11 cellular contexts compared by ENCODE assay signal in genomic region chr21:36105327-36105842, GRCh38. TPM values are rescaled to one million over a fixed set of nuclear protein-coding genes. Genes with fewer than 3 reads are reported as not detected.
DNase-seq lines count a peak whose midpoint lies in the region; ATAC-seq and TF ChIP-seq lines count a peak whose summit lies in the region.
"Had no signal": no experiment of that assay in that cellular context is flagged by ENCODE, and none has a peak within 500 bp of the region (broad histone marks: within the 10 kb centered on the region; RNA-seq: fewer than 3 reads in every experiment).

No MANE protein-coding gene starts in this region.

- no peak for TF ChIP-seq POLR2A in suprapubic skin (IDR thresholded peaks at IDR 0.05)

- H3K27me3 ChIP-seq in suprapubic skin = no peaks in the 10 kb centered on the region

- H3K4me3 Mint-ChIP-seq in T-helper 2 cell treated with Interferon-gamma antibody and Interleukin-4, amounts not matched to agents 5 μg/mL and 100 μg/mL, for 36 hours = peak overlapping the region; percentile 64
- no peak overlapping the region for H3K4me3 Mint-ChIP-seq in central memory CD8-positive, alpha-beta T cell
- H3K4me3 Mint-ChIP-seq in effector memory CD8-positive, alpha-beta T cell = no peak overlapping the region
- H3K4me3 Mint-ChIP-seq in osteocyte (ENCODE audit: unreplicated experiment) = no peak overlapping the region
- H3K4me3 Mint-ChIP-seq: activated naive CD4-positive, alpha-beta T cell treated with anti-CD3 and anti-CD28 coated beads, Interleukin-2, amount 10 ng/mL, durations not matched to agents 7 days and 5 days had no signal

- no peak overlapping the region for H3K27ac ChIP-seq in suprapubic skin
- H3K27ac ChIP-seq: 22Rv1, C4-2B had no signal

- WGBS in suprapubic skin = 74% methylated on average over 4 of the region's 4 CpGs

- peaks cover 4% of the 10 kb centered on the region for H3K9me3 Mint-ChIP-seq in T-helper 2 cell treated with Interferon-gamma antibody and Interleukin-4, amounts not matched to agents 5 μg/mL and 100 μg/mL, for 36 hours
- H3K9me3 Mint-ChIP-seq in central memory CD8-positive, alpha-beta T cell = no peaks in the 10 kb centered on the region
- H3K9me3 Mint-ChIP-seq in effector memory CD8-positive, alpha-beta T cell = no peaks in the 10 kb centered on the region
- peaks cover 4% of the 10 kb centered on the region for H3K9me3 Mint-ChIP-seq in osteocyte (ENCODE audit: unreplicated experiment)

- no peak for ATAC-seq in central memory CD8-positive, alpha-beta T cell (replicated peaks; ENCODE audit: extremely low read depth, poor library complexity, severe bottlenecking)
- no peak for ATAC-seq in effector memory CD8-positive, alpha-beta T cell (replicated peaks)

- TF ChIP-seq EP300 in suprapubic skin (IDR thresholded peaks at IDR 0.05) = no peak

- no peak for TF ChIP-seq CTCF in suprapubic skin (IDR thresholded peaks at IDR 0.05)
- TF ChIP-seq CTCF in osteocyte (IDR thresholded peaks at IDR 0.05) = no peak

- peaks cover 32% of the 10 kb centered on the region for H3K4me1 ChIP-seq in suprapubic skin

- H3K4me1 Mint-ChIP-seq in T-helper 2 cell treated with Interferon-gamma antibody and Interleukin-4, amounts not matched to agents 5 μg/mL and 100 μg/mL, for 36 hours (ENCODE audit: low read depth) = peaks cover 12% of the 10 kb centered on the region
- no peaks in the 10 kb centered on the region for H3K4me1 Mint-ChIP-seq in central memory CD8-positive, alpha-beta T cell
- no peaks in the 10 kb centered on the region for H3K4me1 Mint-ChIP-seq in effector memory CD8-positive, alpha-beta T cell (ENCODE audit: low read depth in 2 of 2)
- H3K4me1 Mint-ChIP-seq in osteocyte (ENCODE audit: unreplicated experiment) = peaks cover 10% of the 10 kb centered on the region

- DNase-seq in T-helper 2 cell treated with Interferon-gamma antibody and Interleukin-4, amounts not matched to agents 5 μg/mL and 100 μg/mL, for 36 hours (ENCODE audit: low spot score) = no peak
- no peak for DNase-seq in T-helper 2 cell
- no peak for DNase-seq in central memory CD8-positive, alpha-beta T cell (ENCODE audit: low spot score in 2 of 2)
- peak; percentile 45 for DNase-seq in kidney tubule cell (ENCODE audit: low spot score)
- no peak for DNase-seq in suprapubic skin (ENCODE audit: low spot score in 2 of 2)
- DNase-seq in effector memory CD8-positive, alpha-beta T cell = no peak
- no peak for DNase-seq in osteocyte (ENCODE audit: extremely low spot score, unreplicated experiment)
- no peak for DNase-seq in activated T-cell treated with anti-CD3 and anti-CD28 coated beads, Interleukin-2, amount 50 U/mL, for 1 hour

- no peaks in the 10 kb centered on the region for H3K9me3 ChIP-seq in suprapubic skin

- H3K27me3 Mint-ChIP-seq in T-helper 2 cell treated with Interferon-gamma antibody and Interleukin-4, amounts not matched to agents 5 μg/mL and 100 μg/mL, for 36 hours (ENCODE audit: low read depth) = peaks cover 56% of the 10 kb centered on the region
- H3K27me3 Mint-ChIP-seq in central memory CD8-positive, alpha-beta T cell = peaks cover 45% of the 10 kb centered on the region
- H3K27me3 Mint-ChIP-seq in effector memory CD8-positive, alpha-beta T cell = peaks cover 38 to 63% of the 10 kb centered on the region in 2 donors
- peaks cover 73% of the 10 kb centered on the region for H3K27me3 Mint-ChIP-seq in osteocyte (ENCODE audit: unreplicated experiment)

- H3K36me3 Mint-ChIP-seq in T-helper 2 cell treated with Interferon-gamma antibody and Interleukin-4, amounts not matched to agents 5 μg/mL and 100 μg/mL, for 36 hours (ENCODE audit: low read depth) = no peaks in the 10 kb centered on the region
- peaks cover 2% of the 10 kb centered on the region for H3K36me3 Mint-ChIP-seq in central memory CD8-positive, alpha-beta T cell (ENCODE audit: insufficient read depth)
- no peaks in the 10 kb centered on the region for H3K36me3 Mint-ChIP-seq in effector memory CD8-positive, alpha-beta T cell (ENCODE audit: insufficient read depth)
- H3K36me3 Mint-ChIP-seq in osteocyte (ENCODE audit: unreplicated experiment) = no peaks in the 10 kb centered on the region
- H3K36me3 Mint-ChIP-seq: activated naive CD4-positive, alpha-beta T cell treated with anti-CD3 and anti-CD28 coated beads, Interleukin-2, amount 10 ng/mL, durations not matched to agents 7 days and 5 days had no signal

- H3K4me3 ChIP-seq in suprapubic skin = peak overlapping the region; percentile 34

- no peaks in the 10 kb centered on the region for H3K36me3 ChIP-seq in suprapubic skin

- H3K27ac Mint-ChIP-seq in T-helper 2 cell treated with Interferon-gamma antibody and Interleukin-4, amounts not matched to agents 5 μg/mL and 100 μg/mL, for 36 hours = no peak overlapping the region
- H3K27ac Mint-ChIP-seq in central memory CD8-positive, alpha-beta T cell (ENCODE audit: low read depth) = peak overlapping the region; percentile 26
- no peak overlapping the region for H3K27ac Mint-ChIP-seq in effector memory CD8-positive, alpha-beta T cell
- no peak overlapping the region for H3K27ac Mint-ChIP-seq in osteocyte (ENCODE audit: unreplicated experiment)
- H3K27ac Mint-ChIP-seq: activated naive CD4-positive, alpha-beta T cell treated with anti-CD3 and anti-CD28 coated beads, Interleukin-2, amount 10 ng/mL, durations not matched to agents 7 days and 5 days had no signal

RNA-seq across cellular contexts. Expression of gene CBR3, which starts 29.5 kb away (rescaled TPM):
- total RNA-seq in suprapubic skin (10 to 100 TPM; 24.9 to 45.2 (median 32.0) TPM), osteocyte (7.5 and 7.9 TPM in 2 replicates)

RNA-seq across cellular contexts. Expression of gene CBR1, which starts 35.6 kb away (rescaled TPM):
- total RNA-seq in suprapubic skin (100 to 1,000 TPM; 205 to 450 (median 302) TPM), osteocyte (17.2 and 18.0 TPM in 2 replicates)

RNA-seq across cellular contexts. Expression of gene SETD4, which starts 45.1 kb away (rescaled TPM):
- 10 to 100 TPM; 20.8 to 80.9 (median 26.5) TPM for total RNA-seq in suprapubic skin
- 16.4 and 16.6 TPM in 2 replicates for total RNA-seq in osteocyte

RNA-seq across cellular contexts. Expression of gene DOP1B, which starts 51.2 kb away (rescaled TPM):
- total RNA-seq in suprapubic skin = 10 to 100 TPM; 23.8 to 49.6 (median 34.8) TPM
- 14.3 and 16.5 TPM in 2 replicates for total RNA-seq in osteocyte

Comparison
In these comparisons a context has a peak if more than half of its experiments do, and no peak if none do; other contexts are left out.
1. RNA of gene CBR1, which starts 35.6 kb away (total RNA-seq): 205 to 450 TPM in suprapubic skin; 17.2 to 18.0 TPM in osteocyte; every median in the first group is over 10 times any median in the second.